ENCODE assay signal across 7 cellular contexts in genomic region chr4:158722291-158722916, GRCh38. TPM values are rescaled to one million over a fixed set of nuclear protein-coding genes. Genes with fewer than 3 reads are reported as not detected.
DNase-seq lines count a peak whose midpoint lies in the region; ATAC-seq and TF ChIP-seq lines count a peak whose summit lies in the region.

No MANE protein-coding gene starts in this region.

- no peaks in the 10 kb centered on the region for H3K9me3 ChIP-seq in iPS-15b (ENCODE audit: control insufficient read depth, insufficient read depth, low read length)

- peak; percentile 11 for DNase-seq in GM10248 (ENCODE audit: extremely low spot score)
- DNase-seq in HCEC 1CT, result peak; percentile 7
- peak; percentile 28 for DNase-seq in NCI-H2227 (lab: John Stamatoyannopoulos, UW; ENCODE audit: unreplicated experiment)
- DNase-seq in astrocyte of the hippocampus (ENCODE audit: low read depth, low spot score), result peak; percentile 63
- no peak for DNase-seq in sciatic nerve (ENCODE audit: low spot score)

- peak overlapping the region; percentile 74 for H3K4me3 ChIP-seq in iPS-15b (ENCODE audit: low read depth, low read length)

- CTCF ChIA-PET in GM10248 (lab: Yijun Ruan, JAX), result interaction anchor here (0.6 kb wide), 1 partner anchor 10 kb away, joined by 3 read pairs; no protein-coding TSS in a partner anchor

- POLR2A ChIA-PET in GM10248 (lab: Yijun Ruan, JAX), result no interaction called here

- intact Hi-C loops in sciatic nerve (cut with DNase I), result no loop called here

- no peaks in the 10 kb centered on the region for H3K27me3 ChIP-seq in iPS-15b (ENCODE audit: control insufficient read depth, insufficient read depth, low read length)

- peak overlapping the region; percentile 61 for H3K9ac ChIP-seq in iPS-15b (ENCODE audit: low read depth, low read length)

- H3K36me3 ChIP-seq in iPS-15b (ENCODE audit: control insufficient read depth, insufficient read depth, low read length), result peaks cover 8% of the 10 kb centered on the region

- TF ChIP-seq CTCF in GM10248 (IDR thresholded peaks at IDR 0.05; ENCODE audit: control extremely low read depth, extremely low read depth, low read depth, missing control alignments), result no peak

- no peaks in the 10 kb centered on the region for H3K4me1 ChIP-seq in iPS-15b (ENCODE audit: control insufficient read depth, insufficient read depth, low read length)

- ATAC-seq in sciatic nerve (peak; percentile 59), HG03565 (IDR thresholded peaks at IDR 0.05; ENCODE audit: unreplicated experiment) (no peak)

RNA-seq across cellular contexts. Expression of gene PPID, which starts 0.8 kb away (rescaled TPM):
- total RNA-seq in sciatic nerve, result 17.2 TPM

RNA-seq across cellular contexts. Expression of gene FNIP2, which starts 46.4 kb away (rescaled TPM):
- total RNA-seq in sciatic nerve, result 48.7 TPM

RNA-seq across cellular contexts. Expression of gene ETFDH, which starts 50.3 kb away (rescaled TPM):
- 25.2 TPM for total RNA-seq in sciatic nerve

RNA-seq across cellular contexts. Expression of gene C4orf46, which starts 50.7 kb away (rescaled TPM):
- total RNA-seq in sciatic nerve, result 3.8 TPM
